In genomic region chr21:42474043-42474831, GRCh38 we compare ENCODE assay signal across 9 cellular contexts. TPM values are rescaled to one million over a fixed set of nuclear protein-coding genes. Genes with fewer than 3 reads are reported as not detected.
A peak's percentile ranks its signal among the peaks of the same experiment; 100 is the strongest.
DNase-seq lines count a peak whose midpoint lies in the region; ATAC-seq and TF ChIP-seq lines count a peak whose summit lies in the region.
"Had no signal": no experiment of that assay in that cellular context is flagged by ENCODE, and none has a peak within 500 bp of the region (broad histone marks: within the 10 kb centered on the region; RNA-seq: fewer than 3 reads in every experiment).

No MANE protein-coding gene starts in this region.

- no peaks in the 10 kb centered on the region for H3K36me3 Mint-ChIP-seq in CD4-positive, CD25-positive, alpha-beta regulatory T cell
- H3K36me3 Mint-ChIP-seq in T-helper 2 cell treated with Interferon-gamma antibody and Interleukin-4, amounts not matched to agents 5 μg/mL and 100 μg/mL, for 36 hours (ENCODE audit: low read depth), result no peaks in the 10 kb centered on the region
- H3K36me3 Mint-ChIP-seq: activated naive CD8-positive, alpha-beta T cell treated with anti-CD3 and anti-CD28 coated beads, Interleukin-2, amount 10 ng/mL, durations not matched to agents 7 days and 5 days had no signal

- H3K27me3 Mint-ChIP-seq in CD4-positive, CD25-positive, alpha-beta regulatory T cell, result peaks cover 9% of the 10 kb centered on the region
- H3K27me3 Mint-ChIP-seq in T-helper 2 cell treated with Interferon-gamma antibody and Interleukin-4, amounts not matched to agents 5 μg/mL and 100 μg/mL, for 36 hours (ENCODE audit: low read depth), result peaks cover 8% of the 10 kb centered on the region

- H3K4me1 Mint-ChIP-seq in CD4-positive, CD25-positive, alpha-beta regulatory T cell, result peaks cover 0 to 5% (median 2%) of the 10 kb centered on the region in 4 donors
- H3K4me1 Mint-ChIP-seq in T-helper 2 cell treated with Interferon-gamma antibody and Interleukin-4, amounts not matched to agents 5 μg/mL and 100 μg/mL, for 36 hours (ENCODE audit: low read depth), result no peaks in the 10 kb centered on the region
- H3K4me1 Mint-ChIP-seq: activated naive CD8-positive, alpha-beta T cell treated with anti-CD3 and anti-CD28 coated beads, Interleukin-2, amount 10 ng/mL, durations not matched to agents 7 days and 5 days had no signal

- H3K27ac ChIP-seq in CD4-positive, CD25-positive, alpha-beta regulatory T cell (ENCODE audit: insufficient read depth, low read length, poor library complexity, severe bottlenecking), result no peak overlapping the region
- H3K27ac ChIP-seq in esophagus squamous epithelium, result peak overlapping the region; percentile 37 to 71 (median 59)

- no peak for TF ChIP-seq POLR2A in esophagus squamous epithelium (IDR thresholded peaks at IDR 0.05)

- no peaks in the 10 kb centered on the region for H3K9me3 Mint-ChIP-seq in CD4-positive, CD25-positive, alpha-beta regulatory T cell
- no peaks in the 10 kb centered on the region for H3K9me3 Mint-ChIP-seq in T-helper 2 cell treated with Interferon-gamma antibody and Interleukin-4, amounts not matched to agents 5 μg/mL and 100 μg/mL, for 36 hours
- H3K9me3 Mint-ChIP-seq: activated naive CD8-positive, alpha-beta T cell treated with anti-CD3 and anti-CD28 coated beads, Interleukin-2, amount 10 ng/mL, durations not matched to agents 7 days and 5 days had no signal

- H3K27ac Mint-ChIP-seq in CD4-positive, CD25-positive, alpha-beta regulatory T cell, result peak overlapping the region in 2 of 3 donors; percentile 31 to 45
- no peak overlapping the region for H3K27ac Mint-ChIP-seq in T-helper 2 cell treated with Interferon-gamma antibody and Interleukin-4, amounts not matched to agents 5 μg/mL and 100 μg/mL, for 36 hours
- H3K27ac Mint-ChIP-seq: activated naive CD8-positive, alpha-beta T cell treated with anti-CD3 and anti-CD28 coated beads, Interleukin-2, amount 10 ng/mL, durations not matched to agents 7 days and 5 days had no signal

- intact Hi-C loops in esophagus squamous epithelium (cut with DNase I), result no loop called here

- H3K4me3 Mint-ChIP-seq in CD4-positive, CD25-positive, alpha-beta regulatory T cell, result no peak overlapping the region
- H3K4me3 Mint-ChIP-seq in T-helper 2 cell treated with Interferon-gamma antibody and Interleukin-4, amounts not matched to agents 5 μg/mL and 100 μg/mL, for 36 hours, result no peak overlapping the region
- H3K4me3 Mint-ChIP-seq: activated naive CD8-positive, alpha-beta T cell treated with anti-CD3 and anti-CD28 coated beads, Interleukin-2, amount 10 ng/mL, durations not matched to agents 7 days and 5 days had no signal

- no peaks in the 10 kb centered on the region for H3K27me3 ChIP-seq in CD4-positive, CD25-positive, alpha-beta regulatory T cell (ENCODE audit: control insufficient read depth, insufficient read depth, low read length)
- H3K27me3 ChIP-seq in esophagus squamous epithelium, result no peaks in the 10 kb centered on the region

- 39 to 57% methylated on average over 13 to 14 of the region's 14 CpGs for WGBS in esophagus squamous epithelium, 2 donors

- no peak overlapping the region for H3K4me3 ChIP-seq in CD4-positive, CD25-positive, alpha-beta regulatory T cell (ENCODE audit: low read depth, low read length)
- H3K4me3 ChIP-seq in esophagus squamous epithelium, result no peak overlapping the region

- H3K4me1 ChIP-seq in CD4-positive, CD25-positive, alpha-beta regulatory T cell (ENCODE audit: control insufficient read depth, insufficient read depth, low read length, poor library complexity, severe bottlenecking), result no peaks in the 10 kb centered on the region
- H3K4me1 ChIP-seq in esophagus squamous epithelium, result peaks cover 7 to 21% (median 8%) of the 10 kb centered on the region in 3 donors

- peak in 1 of 3 donors; percentile 14 for DNase-seq in CD4-positive, CD25-positive, alpha-beta regulatory T cell
- DNase-seq in NCI-H2029 treated with DMSO at 0.1 percent for 48 hours (lab: John Stamatoyannopoulos, UW), result peak; percentile 9
- DNase-seq in esophagus squamous epithelium (lab: John Stamatoyannopoulos, UW), result no peak
- peak; percentile 82 for DNase-seq in ureter (ENCODE audit: low spot score)
- DNase-seq in stimulated activated CD8-positive, alpha-beta memory T cell treated with anti-CD3 and anti-CD28 coated beads, Interleukin-4, amount 100 ng/mL, for 48 hours, result no peak
- DNase-seq in T-helper 2 cell treated with Interferon-gamma antibody and Interleukin-4, amounts not matched to agents 5 μg/mL and 100 μg/mL, for 36 hours (ENCODE audit: low spot score), result no peak
- DNase-seq: activated naive CD8-positive, alpha-beta T cell treated with anti-CD3 and anti-CD28 coated beads, Interleukin-2, amount 10 ng/mL, durations not matched to agents 7 days and 5 days had no signal

- TF ChIP-seq CTCF in esophagus squamous epithelium (IDR thresholded peaks at IDR 0.05), result no peak

- H3K9me3 ChIP-seq in CD4-positive, CD25-positive, alpha-beta regulatory T cell (ENCODE audit: control insufficient read depth in 2 of 2, low read length in 2 of 2), result no peaks in the 10 kb centered on the region
- H3K9me3 ChIP-seq in esophagus squamous epithelium, result no peaks in the 10 kb centered on the region

- ATAC-seq in CD4-positive, CD25-positive, alpha-beta regulatory T cell (ENCODE audit: low read depth in 2 of 2), result peak; percentile 67 to 69
- ATAC-seq in GM19025 (IDR thresholded peaks at IDR 0.05; ENCODE audit: low read depth, unreplicated experiment) (peak; percentile 58), GM21737 (IDR thresholded peaks at IDR 0.05; ENCODE audit: unreplicated experiment) (no peak)

- no peaks in the 10 kb centered on the region for H3K36me3 ChIP-seq in CD4-positive, CD25-positive, alpha-beta regulatory T cell (ENCODE audit: control insufficient read depth, insufficient read depth, low read length)
- H3K36me3 ChIP-seq in esophagus squamous epithelium, result no peaks in the 10 kb centered on the region

RNA-seq across cellular contexts. Expression of gene RSPH1, which starts 21.8 kb away (rescaled TPM):
- 0.25 TPM for total RNA-seq in CD4-positive, CD25-positive, alpha-beta regulatory T cell
- not detected for polyA plus RNA-seq in CD4-positive, CD25-positive, alpha-beta regulatory T cell
- total RNA-seq in esophagus squamous epithelium (under 1 TPM in 1 of 4 donors, not detected in 3; 0.19 TPM), ureter (7.8 TPM)
- total RNA-seq: activated naive CD8-positive, alpha-beta T cell treated with anti-CD3 and anti-CD28 coated beads, Interleukin-2, amount 10 ng/mL, durations not matched to agents 7 days and 5 days had no signal

RNA-seq across cellular contexts. Expression of gene SLC37A1, which starts 39.4 kb away (rescaled TPM):
- 18.8 TPM for total RNA-seq in CD4-positive, CD25-positive, alpha-beta regulatory T cell
- polyA plus RNA-seq in CD4-positive, CD25-positive, alpha-beta regulatory T cell, result 1 to 10 TPM; 2.8 to 3.6 (median 3.4) TPM
- total RNA-seq in esophagus squamous epithelium, result 10 to 100 TPM; 10.7 to 21.1 (median 14.0) TPM
- 48.0 TPM for total RNA-seq in ureter

Comparison
In these comparisons a context has a peak if more than half of its experiments do, and no peak if none do; other contexts are left out.
1. DNase-seq: peak in NCI-H2029 treated with DMSO at 0.1 percent for 48 hours (single experiment) and ureter (single experiment); none in esophagus squamous epithelium (single experiment), stimulated activated CD8-positive, alpha-beta memory T cell treated with anti-CD3 and anti-CD28 coated beads, Interleukin-4, amount 100 ng/mL, for 48 hours (single experiment) and T-helper 2 cell treated with Interferon-gamma antibody and Interleukin-4, amounts not matched to agents 5 μg/mL and 100 μg/mL, for 36 hours (single experiment).